Comparison of ENCODE assay signal across 9 cellular contexts in genomic region chr10:30591249-30591670, GRCh38. TPM values are rescaled to one million over a fixed set of nuclear protein-coding genes. Genes with fewer than 3 reads are reported as not detected.
DNase-seq lines count a peak whose midpoint lies in the region; ATAC-seq lines count a peak whose summit lies in the region.
"Had no signal": no experiment of that assay in that cellular context is flagged by ENCODE, and none has a peak within 500 bp of the region (broad histone marks: within the 10 kb centered on the region; RNA-seq: fewer than 3 reads in every experiment).

No MANE protein-coding gene starts in this region.

- ATAC-seq in GM21515 (IDR thresholded peaks at IDR 0.05; ENCODE audit: unreplicated experiment) = no peak
- no peak for ATAC-seq in GM18907 (IDR thresholded peaks at IDR 0.05; ENCODE audit: unreplicated experiment)

- H3K36me3 ChIP-seq in H7 (replicated peaks; ENCODE audit: control insufficient read depth, insufficient read depth, low read length) = no peaks in the 10 kb centered on the region

- DNase-seq in COLO668 (lab: John Stamatoyannopoulos, UW; ENCODE audit: unreplicated experiment) (peak; percentile 14), H7 (peak; percentile 38), OCI-M1 (lab: John Stamatoyannopoulos, UW) (peak; percentile 72), globus pallidus (ENCODE audit: low spot score) (peak; percentile 37), pons (ENCODE audit: low spot score) (peak; percentile 61)
- DNase-seq in activated gamma-delta T cell treated with anti-CD3 and anti-CD28 coated beads, Interleukin-2, amount 50 U/mL, for 16 hours (ENCODE audit: low read depth) = peak; percentile 32

- H3K27me3 ChIP-seq in H7 (ENCODE audit: control insufficient read depth, insufficient read depth, low read length) = peaks cover 24% of the 10 kb centered on the region

- no peak overlapping the region for H3K4me3 ChIP-seq in H7 (ENCODE audit: insufficient read depth, low read depth, low read length)

RNA-seq across cellular contexts. Expression of gene LYZL2, which starts 38.3 kb away (rescaled TPM):
- total RNA-seq in H7 (2014; rRNA removed; shearing (Covaris generic)) = not detected in 2 replicates
- total RNA-seq: T-helper 1 cell treated with Interleukin-12 subunit alpha and Interleukin-12 subunit beta and Interleukin-4 antibody, amounts not matched to agents 30 ng/mL and 1 ng/mL, for 36 hours had no signal

Comparison
In these comparisons a context has a peak if more than half of its experiments do, and no peak if none do; other contexts are left out.
1. DNase-seq: peak in every context shown above with its lines; median percentile 72 in OCI-M1; 61 in pons; 38 in H7; 37 in globus pallidus; 32 in activated gamma-delta T cell treated with anti-CD3 and anti-CD28 coated beads, Interleukin-2, amount 50 U/mL, for 16 hours; 14 in COLO668.